In the genomic region with DNA sequence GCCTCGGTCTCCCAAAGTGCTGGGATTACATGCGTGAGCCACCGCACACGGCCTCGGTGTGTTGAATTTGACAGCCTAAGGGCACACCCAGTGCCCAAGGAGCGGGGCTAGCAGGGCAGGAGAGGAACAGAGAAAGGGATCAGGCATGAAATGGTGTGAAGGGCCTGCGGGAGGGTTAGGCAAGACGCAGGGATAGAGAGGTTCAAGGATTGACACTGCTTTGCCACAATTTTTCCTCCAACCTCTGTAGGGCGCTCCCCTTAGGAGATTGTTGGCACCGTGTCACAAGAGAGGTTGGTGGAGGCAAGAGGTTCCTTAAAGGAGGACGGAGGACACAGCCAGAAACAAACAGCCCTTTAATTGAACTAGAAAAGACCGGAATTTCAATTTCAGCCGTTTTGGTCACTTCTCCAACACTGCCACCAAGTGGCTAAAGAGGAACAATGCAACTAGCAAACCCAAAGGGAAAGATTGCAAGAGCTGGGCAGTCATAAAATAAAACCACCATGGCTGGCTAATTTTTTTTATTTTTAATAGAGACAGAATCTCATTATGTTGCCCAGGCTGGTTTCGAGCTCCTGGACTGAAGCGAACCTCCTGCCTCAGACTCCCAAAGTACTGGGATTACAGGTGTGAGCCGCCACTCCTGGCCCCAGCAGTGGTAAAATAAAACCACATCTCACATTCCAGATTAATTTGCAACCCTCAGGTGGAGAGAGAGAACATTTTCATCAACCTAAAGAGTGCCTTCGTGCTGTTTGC, we compare ENCODE assay signal across 1 cellular context.
TF ChIP-seq lines count a peak whose summit lies in the region.

No MANE protein-coding gene starts in this region.

TF ChIP-seq in K562, 482 proteins besides CTCF, POLR2A, EP300 and RAD21 (continued from another document and continues in another):
- TF ChIP-seq ARID4B (CRISPR knock-in tag; IDR thresholded peaks at IDR 0.05) (0 out of 2 replicates have a peak, but pooled peaks have one; percentile 25), ZNF561 (CRISPR knock-in tag; conservative IDR thresholded peaks at IDR 0.05) (no peak), RB1 (IDR thresholded peaks at IDR 0.05; ENCODE audit: low read depth) (peak; percentile 66; the same call in 1 of the 2 replicates), PRMT5 (CRISPR knock-in tag; IDR thresholded peaks at IDR 0.05) (no peak), ZNF395 (CRISPR knock-in tag; IDR thresholded peaks at IDR 0.05) (no peak), ETS1 (conservative IDR thresholded peaks at IDR 0.05; ENCODE audit: control insufficient read depth, low read depth, low read length) (no peak), SRSF9 (IDR thresholded peaks at IDR 0.05; ENCODE audit: borderline replicate concordance, low read depth, low read length) (no peak), ZNF282 (CRISPR knock-in tag; IDR thresholded peaks at IDR 0.05) (no peak), ZNF408 (CRISPR knock-in tag; IDR thresholded peaks at IDR 0.05; ENCODE audit: low read depth) (no peak), HNRNPLL (IDR thresholded peaks at IDR 0.05; ENCODE audit: low read depth, low read length, poor library complexity, severe bottlenecking) (peak; percentile 31), ID3 (CRISPR knock-in tag; IDR thresholded peaks at IDR 0.05) (no peak), ID3 (tag; IDR thresholded peaks at IDR 0.05) (peak; percentile 18; the same call in 1 of the 2 replicates), L3MBTL2 (IDR thresholded peaks at IDR 0.05) (peak; percentile 36; the same call in 1 of the 2 replicates), ZBTB17 (CRISPR knock-in tag; IDR thresholded peaks at IDR 0.05) (no peak), KLF16 (IDR thresholded peaks at IDR 0.05) (peak; percentile 54; the same call in 1 of the 2 replicates), KDM5B (IDR thresholded peaks at IDR 0.05; ENCODE audit: insufficient replicate concordance, low read depth, low read length) (no peak), ATF1 (CRISPR knock-in tag; IDR thresholded peaks at IDR 0.05) (no peak), ATF1 (tag; IDR thresholded peaks at IDR 0.05) (0 out of 2 replicates have a peak, but pooled peaks have one; percentile 13), ZBTB33 (CRISPR knock-in tag; IDR thresholded peaks at IDR 0.05) (no peak), NFATC3 (IDR thresholded peaks at IDR 0.05) (no peak), ARID2 (IDR thresholded peaks at IDR 0.05) (peak; percentile 91), SMARCA5 (IDR thresholded peaks at IDR 0.05) (0 out of 2 replicates have a peak, but pooled peaks have one; percentile 66), SMAD1 (IDR thresholded peaks at IDR 0.05; ENCODE audit: low read depth, low read length, partially characterized antibody) (no peak), CREM (IDR thresholded peaks at IDR 0.05; ENCODE audit: low read depth) (no peak), MEF2A (IDR thresholded peaks at IDR 0.05; ENCODE audit: control insufficient read depth, low read depth, low read length) (no peak), JUND (IDR thresholded peaks at IDR 0.05; ENCODE audit: borderline replicate concordance, low read depth, low read length) (0 out of 2 replicates have a peak, but pooled peaks have one; percentile 29), JUND (tag; IDR thresholded peaks at IDR 0.05; ENCODE audit: borderline replicate concordance, low read depth, low read length) (no peak), ADNP (tag; IDR thresholded peaks at IDR 0.05) (peak; percentile 37; the same call in 1 of the 2 replicates), CBFA2T3 (IDR thresholded peaks at IDR 0.05) (no peak), ATF7 (IDR thresholded peaks at IDR 0.05) (no peak), DNMT1 (IDR thresholded peaks at IDR 0.05) (no peak), MCM3 (IDR thresholded peaks at IDR 0.05) (no peak), HEY1 (CRISPR knock-in tag; IDR thresholded peaks at IDR 0.05; ENCODE audit: borderline replicate concordance) (0 out of 2 replicates have a peak, but pooled peaks have one; percentile 47), ZBTB11 (CRISPR knock-in tag; IDR thresholded peaks at IDR 0.05) (no peak), CHCHD3 (CRISPR knock-in tag; IDR thresholded peaks at IDR 0.05) (no peak), STAT5B (CRISPR knock-in tag; IDR thresholded peaks at IDR 0.05) (no peak), ZNF75A (CRISPR knock-in tag; IDR thresholded peaks at IDR 0.05) (no peak), SIRT6 (IDR thresholded peaks at IDR 0.05; ENCODE audit: low read depth, low read length) (no peak), PCBP2 (IDR thresholded peaks at IDR 0.05; ENCODE audit: low read depth, low read length, poor library complexity, severe bottlenecking) (no peak), TRIM25 (IDR thresholded peaks at IDR 0.05; ENCODE audit: borderline replicate concordance) (no peak), ZNF143 (CRISPR knock-in tag; IDR thresholded peaks at IDR 0.05) (no peak), FOXP1 (CRISPR knock-in tag; IDR thresholded peaks at IDR 0.05) (no peak), SMC3 (conservative IDR thresholded peaks at IDR 0.05; ENCODE audit: insufficient read depth, low read depth, low read length) (peak; percentile 98), RCOR1 (IDR thresholded peaks at IDR 0.05; ENCODE audit: borderline replicate concordance in 1 of 2, low read depth in 2 of 2, low read length in 2 of 2) (0 out of 4 replicates have a peak, but pooled peaks of 1 of the 2 experiments have one; percentile 8), CBX1 (IDR thresholded peaks at IDR 0.05; ENCODE audit: low read depth) (0 out of 2 replicates have a peak, but pooled peaks have one; percentile 38)
- TF ChIP-seq, protein P1, sequence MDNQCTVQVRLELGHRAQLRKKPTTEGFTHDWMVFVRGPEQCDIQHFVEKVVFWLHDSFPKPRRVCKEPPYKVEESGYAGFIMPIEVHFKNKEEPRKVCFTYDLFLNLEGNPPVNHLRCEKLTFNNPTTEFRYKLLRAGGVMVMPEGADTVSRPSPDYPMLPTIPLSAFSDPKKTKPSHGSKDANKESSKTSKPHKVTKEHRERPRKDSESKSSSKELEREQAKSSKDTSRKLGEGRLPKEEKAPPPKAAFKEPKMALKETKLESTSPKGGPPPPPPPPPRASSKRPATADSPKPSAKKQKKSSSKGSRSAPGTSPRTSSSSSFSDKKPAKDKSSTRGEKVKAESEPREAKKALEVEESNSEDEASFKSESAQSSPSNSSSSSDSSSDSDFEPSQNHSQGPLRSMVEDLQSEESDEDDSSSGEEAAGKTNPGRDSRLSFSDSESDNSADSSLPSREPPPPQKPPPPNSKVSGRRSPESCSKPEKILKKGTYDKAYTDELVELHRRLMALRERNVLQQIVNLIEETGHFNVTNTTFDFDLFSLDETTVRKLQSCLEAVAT (IDR thresholded peaks at IDR 0.05): no peak
